8 cellular contexts compared by ENCODE assay signal in the genomic region with DNA sequence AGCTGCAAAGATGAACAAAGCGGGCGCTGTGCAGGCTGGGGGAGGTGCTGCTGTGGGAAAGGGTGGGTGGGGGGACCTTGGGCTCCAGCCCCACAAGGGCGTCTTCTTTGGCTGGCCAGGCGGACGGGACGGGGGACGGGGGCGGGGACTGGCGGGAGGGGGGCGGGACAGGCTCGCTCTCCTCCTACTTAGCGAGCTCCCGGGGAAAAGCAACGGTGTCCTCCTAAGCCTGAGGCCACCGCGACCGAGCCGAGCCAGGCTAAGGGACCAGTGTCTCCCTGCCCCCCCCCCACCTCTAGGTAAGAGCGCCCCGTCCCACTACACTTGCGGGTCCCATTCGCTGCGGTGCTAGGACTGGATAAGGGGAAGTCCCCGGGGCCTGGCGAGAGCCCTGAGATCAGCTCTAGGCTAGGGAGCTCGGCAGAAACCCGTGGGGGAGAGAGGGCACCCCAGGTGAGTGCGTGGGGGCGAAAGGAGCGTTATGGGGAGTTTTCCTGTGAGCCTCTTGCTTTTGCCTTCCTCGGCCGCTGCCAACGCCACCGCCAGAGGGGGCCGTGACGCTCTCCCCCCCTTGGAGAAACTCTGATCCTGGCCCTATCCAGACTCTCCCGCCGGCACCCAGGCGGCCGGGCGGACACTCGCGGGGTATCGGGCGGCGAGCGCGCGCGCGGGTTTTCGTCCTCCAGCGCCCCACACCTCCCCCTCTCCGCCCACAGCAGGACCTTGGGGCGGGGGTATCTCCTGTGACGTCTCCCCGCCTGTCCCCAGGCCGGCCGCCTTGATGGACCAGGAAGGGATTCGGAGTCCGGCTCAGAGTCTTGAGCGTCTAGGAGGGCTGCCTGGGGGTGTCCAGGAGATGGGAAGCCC. TPM values are rescaled to one million over a fixed set of nuclear protein-coding genes. Genes with fewer than 3 reads are reported as not detected.
DNase-seq lines count a peak whose midpoint lies in the region; ATAC-seq and TF ChIP-seq lines count a peak whose summit lies in the region.

A gene (plus strand): TSS at position 215 of the 867 bp plus-strand sequence. CDS start 6,222 bp downstream, outside the sequence.

- ATAC-seq in HG02870 (IDR thresholded peaks at IDR 0.05; ENCODE audit: unreplicated experiment): no peak

- in situ Hi-C loops in GM23248 (cut with MboI): no loop called here

- POLR2A ChIA-PET in PC-9 (lab: Charles Lee; ENCODE audit: unreplicated experiment): interaction anchor here (2.8 kb wide), 1 partner anchor 12 kb away, joined by 31 read pairs; no protein-coding TSS in a partner anchor

- CTCF ChIA-PET in PC-9 (lab: Charles Lee): interaction anchor here (0.6 to 2.0 kb wide), 4 partner anchors 15 to 209 kb away, joined by 3 to 12 read pairs (median 4); no protein-coding TSS in a partner anchor

- peaks cover 56% of the 10 kb centered on the region for H3F3A ChIP-seq in GM23248 (ENCODE audit: insufficient read depth)
- peaks cover 31% of the 10 kb centered on the region; the same call in 1 of the 2 replicates for H3F3A ChIP-seq in PC-9 (ENCODE audit: insufficient read depth, low read depth)

- WGBS in GM23248 (ENCODE audit: low coverage in 1 of 2, low lambda C conversion rate in 2 of 2, missing lambda C conversion rate in 2 of 2), 2 experiments: 1 to 3% methylated on average over 21 to 48 of the region's 62 CpGs

- intact Hi-C loops in PC-9 (cut with micrococcal nuclease; ENCODE audit: unreplicated experiment): loop anchor here (1.0 to 5.0 kb wide), 2 partner anchors 35 to 52 kb away; no protein-coding TSS in a partner anchor

- H3K27ac ChIP-seq in GM23248 (peak within 1 kb of the TSS; percentile 98), PC-9 (no peak within 1 kb of the TSS), muscle layer of duodenum (ENCODE audit: low read length) (peak within 1 kb of the TSS; percentile 80)

- H3K9ac ChIP-seq in GM23248: peak within 1 kb of the TSS; percentile 99

- peak within 1 kb of the TSS; percentile 81 for H3K4me3 ChIP-seq in GM23248
- H3K4me3 ChIP-seq in PC-9: peak within 1 kb of the TSS; percentile 70
- H3K4me3 ChIP-seq in muscle layer of duodenum (ENCODE audit: low read depth in 1 of 2, low read length in 2 of 2): peak within 1 kb of the TSS; percentile 59 to 60

- peak within 1 kb of the TSS; percentile 73 for H3K4me2 ChIP-seq in GM23248 (ENCODE audit: unreplicated experiment)
- peak within 1 kb of the TSS; percentile 86 for H3K4me2 ChIP-seq in PC-9

- no peaks in the 10 kb centered on the region for H3K27me3 ChIP-seq in GM23248 (replicated peaks; ENCODE audit: insufficient read depth)
- peaks cover 13% of the 10 kb centered on the region; the same call in 1 of the 2 replicates for H3K27me3 ChIP-seq in PC-9 (ENCODE audit: insufficient read depth, low read depth)
- H3K27me3 ChIP-seq in muscle layer of duodenum (ENCODE audit: low read depth, low read length): no peaks in the 10 kb centered on the region

- H4K20me1 ChIP-seq in GM23248 (ENCODE audit: insufficient read depth) (no peaks in the 10 kb centered on the region), PC-9 (ENCODE audit: insufficient read depth) (no peaks in the 10 kb centered on the region)

- peaks cover 39% of the 10 kb centered on the region for H3K79me2 ChIP-seq in GM23248 (ENCODE audit: insufficient read depth)
- no peaks in the 10 kb centered on the region for H3K79me2 ChIP-seq in PC-9 (ENCODE audit: low read depth)

- H2AFZ ChIP-seq in GM23248: no peak within 1 kb of the TSS
- peak within 1 kb of the TSS; percentile 74 for H2AFZ ChIP-seq in PC-9

- DNase-seq in A172 (ENCODE audit: low spot score) (peak; percentile 55), GM23248 (peak; percentile 89), PC-9 (peak in 1 of 2 experiments; percentile 61), fibroblast of peridontal ligament (ENCODE audit: extremely low read depth) (peak; percentile 68)
- DNase-seq in activated effector memory CD4-positive, alpha-beta T cell treated with Interleukin-2 at 50 U/mL for 16 hours: peak; percentile 33

- no peaks in the 10 kb centered on the region for H3K9me2 ChIP-seq in GM23248 (ENCODE audit: insufficient read depth)
- no peaks in the 10 kb centered on the region for H3K9me2 ChIP-seq in PC-9 (ENCODE audit: insufficient read depth)

- no TSS peak for BruUV-seq in PC-9 (replicated peaks; lab: Mats Ljungman, UMichigan)

- H3K36me3 ChIP-seq in GM23248 (ENCODE audit: low read depth) (peaks cover 4% of the 10 kb centered on the region; the same call in 1 of the 2 replicates), PC-9 (ENCODE audit: low read depth) (no peaks in the 10 kb centered on the region), muscle layer of duodenum (ENCODE audit: control insufficient read depth in 1 of 2, insufficient read depth in 2 of 2, low read length in 2 of 2) (peaks cover 0 to 14% of the 10 kb centered on the region in 2 donors)

- H3K4me1 ChIP-seq in GM23248 (ENCODE audit: insufficient read depth): peaks cover 53% of the 10 kb centered on the region
- peaks cover 6% of the 10 kb centered on the region; the same call in 1 of the 2 replicates for H3K4me1 ChIP-seq in PC-9 (replicated peaks; ENCODE audit: insufficient read depth)
- peaks cover 22 to 53% of the 10 kb centered on the region in 2 donors for H3K4me1 ChIP-seq in muscle layer of duodenum (ENCODE audit: control insufficient read depth in 1 of 2, insufficient read depth in 2 of 2, low read length in 2 of 2)

- H3K9me3 ChIP-seq in GM23248 (ENCODE audit: low read depth) (no peaks in the 10 kb centered on the region), PC-9 (ENCODE audit: insufficient read depth, low read depth) (no peaks in the 10 kb centered on the region), muscle layer of duodenum (ENCODE audit: control insufficient read depth in 1 of 2, low read length in 2 of 2) (no peaks in the 10 kb centered on the region)

- TF ChIP-seq CTCF in PC-9 (conservative IDR thresholded peaks at IDR 0.05) (peak; percentile 63), subcutaneous adipose tissue (IDR thresholded peaks at IDR 0.05; ENCODE audit: low read depth) (no peak)

RNA-seq across cellular contexts. Expression of the gene that starts here (rescaled TPM):
- total RNA-seq in A172 (2014; rRNA removed; shearing (Covaris generic)): 87.1 and 101 TPM in 2 replicates
- 102 and 109 TPM in 2 replicates for total RNA-seq in GM23248 (2014; rRNA removed; shearing (Covaris generic))
- 91.7 and 91.8 TPM in 2 replicates for polyA plus RNA-seq in GM23248 (2016; fragmentation: Nextera tagmentation; extraction: Ambion mirVana)
- 122 and 125 TPM in 2 replicates for total RNA-seq in PC-9 (2021)
- total RNA-seq in subcutaneous adipose tissue: 100 to 1,000 TPM; 137 to 535 (median 197) TPM
